8 cellular contexts compared by ENCODE assay signal in genomic region chr17:59004338-59005111, GRCh38.
DNase-seq lines count a peak whose midpoint lies in the region; ATAC-seq and TF ChIP-seq lines count a peak whose summit lies in the region.

No MANE protein-coding gene starts in this region.

- no peaks in the 10 kb centered on the region for H3K9me3 ChIP-seq in DND-41 (ENCODE audit: insufficient read depth, low read length, severe bottlenecking)

- H3K4me3 ChIP-seq in DND-41 (ENCODE audit: low read depth in 1 of 2, low read length in 2 of 2) = no peak overlapping the region

- DNase-seq in DND-41 (peak; percentile 65), LHCN-M2 (ENCODE audit: low read depth) (peak; percentile 57), SKM-1 (lab: John Stamatoyannopoulos, UW; ENCODE audit: unreplicated experiment) (peak; percentile 55), Right ventricle myocardium superior (no peak), putamen (ENCODE audit: low spot score) (peak; percentile 57)
- peak; percentile 67 for DNase-seq in activated naive CD4-positive, alpha-beta T cell treated with anti-CD3 and anti-CD28 coated beads, Interleukin-2, amount 50 U/mL, for 16 hours

- TF ChIP-seq CTCF in DND-41 (IDR thresholded peaks at IDR 0.05; ENCODE audit: borderline replicate concordance, extremely low read depth, low read length, poor library complexity, severe bottlenecking) = peak; percentile 92

- no peak overlapping the region for H3K9ac ChIP-seq in DND-41 (ENCODE audit: low read depth, low read length)

- H3K27ac ChIP-seq in DND-41 (ENCODE audit: low read length) = no peak overlapping the region

- peaks cover 46% of the 10 kb centered on the region for H3K36me3 ChIP-seq in DND-41 (ENCODE audit: insufficient read depth, low read length)

- intact Hi-C loops in Right ventricle myocardium superior (cut with DNase I) = loop anchor here (2.0 to 10.0 kb wide), 2 partner anchors 296 to 420 kb away; no protein-coding TSS in a partner anchor

- no peaks in the 10 kb centered on the region for H3K4me1 ChIP-seq in DND-41 (ENCODE audit: insufficient read depth, low read length)

- no peaks in the 10 kb centered on the region for H3K79me2 ChIP-seq in DND-41 (ENCODE audit: insufficient read depth, low read length)

- H3K4me2 ChIP-seq in DND-41 (ENCODE audit: insufficient read depth, low read length) = no peak overlapping the region

- no peaks in the 10 kb centered on the region for H3K27me3 ChIP-seq in DND-41 (ENCODE audit: insufficient read depth, low read length, poor library complexity)

- ATAC-seq in DND-41 (ENCODE audit: insufficient read depth, low read depth) = peak; percentile 85
- peak; percentile 85 for ATAC-seq in Right ventricle myocardium superior (ENCODE audit: poor library complexity)
- ATAC-seq in HG03565 (IDR thresholded peaks at IDR 0.05; ENCODE audit: unreplicated experiment) = no peak
- no peak for ATAC-seq in HG03139 (IDR thresholded peaks at IDR 0.05; ENCODE audit: unreplicated experiment)

- no peak overlapping the region for H2AFZ ChIP-seq in DND-41 (ENCODE audit: low read depth, low read length)

- no peaks in the 10 kb centered on the region for H4K20me1 ChIP-seq in DND-41 (ENCODE audit: insufficient read depth, low read length)

Comparison
In these comparisons a context has a peak if more than half of its experiments do, and no peak if none do; other contexts are left out.
1. ATAC-seq: peak in DND-41 (single experiment) and Right ventricle myocardium superior (single experiment); none in HG03565 (single experiment) and HG03139 (single experiment).